In the genomic region with DNA sequence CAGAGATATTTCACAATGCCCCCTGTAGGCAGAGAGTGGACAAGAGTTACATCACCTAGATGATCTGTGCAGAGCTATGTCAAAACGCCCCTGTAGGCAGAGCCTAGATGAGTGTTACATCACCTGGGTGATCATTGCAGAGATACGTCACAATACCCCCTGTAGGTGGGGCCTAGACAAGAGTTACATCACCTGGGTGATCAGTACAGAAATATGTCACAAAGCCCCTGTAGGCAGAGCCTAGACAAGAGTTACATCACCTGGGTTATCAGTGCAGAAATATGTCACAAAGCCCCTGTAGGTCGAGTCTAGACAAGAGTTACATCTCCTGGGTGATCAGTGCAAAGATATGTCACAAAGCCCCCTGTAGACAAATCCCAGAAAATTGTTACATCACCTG, we compare ENCODE assay signal across 7 cellular contexts.
DNase-seq lines count a peak whose midpoint lies in the region; ATAC-seq, FAIRE-seq and TF ChIP-seq lines count a peak whose summit lies in the region.
"Not testable (repeated sequence)": the region's sequence is repeated elsewhere in the genome, so short reads cannot be mapped to it uniquely, and the experiment has no call there.

No MANE protein-coding gene starts in this region.

- not testable (repeated sequence) for H2AFZ ChIP-seq in PC-3 (ENCODE audit: low read length)

- intact Hi-C loops in PC-3 (cut with micrococcal nuclease); left ventricle myocardium superior (cut with micrococcal nuclease); lower lobe of right lung (cut with DNase I); pancreas (cut with DNase I): not testable (repeated sequence)

- H3K9me2 ChIP-seq in PC-3 (replicated peaks; ENCODE audit: low read length): not testable (repeated sequence)

- H3K36me3 ChIP-seq in PC-3 (ENCODE audit: low read depth, low read length); lower lobe of right lung; pancreas: not testable (repeated sequence)

- H3K4me1 Mint-ChIP-seq in activated CD8-positive, alpha-beta memory T cell treated with anti-CD3 and anti-CD28 coated beads, Interleukin-2, amount 10 ng/mL, durations not matched to agents 7 days and 5 days; stimulated activated naive CD8-positive, alpha-beta T cell treated with anti-CD3 and anti-CD28 coated beads, Interleukin-15, amount 100 ng/mL, for 72 hours: not testable (repeated sequence)

- not testable (repeated sequence) for H3K4me3 ChIP-seq in PC-3 (ENCODE audit: low read length); lower lobe of right lung; pancreas

- H3K4me1 ChIP-seq in PC-3 (ENCODE audit: insufficient read depth, low read length); foreskin keratinocyte; lower lobe of right lung; pancreas: not testable (repeated sequence)

- not testable (repeated sequence) for TF ChIP-seq CTCF in PC-3 (conservative IDR thresholded peaks at IDR 0.05; ENCODE audit: low read depth, low read length); foreskin keratinocyte (conservative IDR thresholded peaks at IDR 0.05); lower lobe of right lung (IDR thresholded peaks at IDR 0.05); pancreas (IDR thresholded peaks at IDR 0.05)

- not testable (repeated sequence) for H3K27me3 Mint-ChIP-seq in activated CD8-positive, alpha-beta memory T cell treated with anti-CD3 and anti-CD28 coated beads, Interleukin-2, amount 10 ng/mL, durations not matched to agents 7 days and 5 days; stimulated activated naive CD8-positive, alpha-beta T cell treated with anti-CD3 and anti-CD28 coated beads, Interleukin-15, amount 100 ng/mL, for 72 hours

- H3K27ac Mint-ChIP-seq in activated CD8-positive, alpha-beta memory T cell treated with anti-CD3 and anti-CD28 coated beads, Interleukin-2, amount 10 ng/mL, durations not matched to agents 7 days and 5 days; stimulated activated naive CD8-positive, alpha-beta T cell treated with anti-CD3 and anti-CD28 coated beads, Interleukin-15, amount 100 ng/mL, for 72 hours: not testable (repeated sequence)

- not testable (repeated sequence) for H3K79me2 ChIP-seq in PC-3 (ENCODE audit: low read length)

- H3K4me2 ChIP-seq in PC-3 (ENCODE audit: low read length): not testable (repeated sequence)

- POLR2A ChIA-PET in PC-3 (lab: Charles Lee; ENCODE audit: unreplicated experiment): not testable (repeated sequence)

- H3K27me3 ChIP-seq in PC-3 (ENCODE audit: low read length); foreskin keratinocyte; lower lobe of right lung (ENCODE audit: low read depth); pancreas: not testable (repeated sequence)

- not testable (repeated sequence) for H4K20me1 ChIP-seq in PC-3 (ENCODE audit: low read length)

- not testable (repeated sequence) for DNase-seq in PC-3; activated CD8-positive, alpha-beta memory T cell treated with anti-CD3 and anti-CD28 coated beads, Interleukin-2, amount 10 ng/mL, durations not matched to agents 7 days and 5 days; foreskin keratinocyte; left ventricle myocardium superior; lower lobe of right lung; pancreas; stimulated activated naive CD8-positive, alpha-beta T cell treated with anti-CD3 and anti-CD28 coated beads, Interleukin-15, amount 100 ng/mL, for 72 hours

- WGBS in pancreas, 2 donors: no CpG with 5 or more reads among the region's 3 CpGs

- not testable (repeated sequence) for H3K9ac ChIP-seq in PC-3 (ENCODE audit: low read length)

- not testable (repeated sequence) for FAIRE-seq in pancreas (lab: Jason Lieb, UNC)

- CTCF ChIA-PET in PC-3 (lab: Charles Lee); activated CD8-positive, alpha-beta memory T cell treated with anti-CD3 and anti-CD28 coated beads, Interleukin-2, amount 10 ng/mL, durations not matched to agents 7 days and 5 days (lab: Charles Lee): not testable (repeated sequence)

- not testable (repeated sequence) for BruUV-seq in PC-3 (replicated peaks; lab: Mats Ljungman, UMichigan)

- H3K4me3 Mint-ChIP-seq in activated CD8-positive, alpha-beta memory T cell treated with anti-CD3 and anti-CD28 coated beads, Interleukin-2, amount 10 ng/mL, durations not matched to agents 7 days and 5 days; stimulated activated naive CD8-positive, alpha-beta T cell treated with anti-CD3 and anti-CD28 coated beads, Interleukin-15, amount 100 ng/mL, for 72 hours: not testable (repeated sequence)

- H3F3A ChIP-seq in PC-3 (ENCODE audit: low read length, unreplicated experiment): not testable (repeated sequence)

- ATAC-seq in PC-3 (peak; percentile 35), foreskin keratinocyte (peak; percentile 35), left ventricle myocardium superior (peak; percentile 55), lower lobe of right lung (peak; percentile 58 to 64), pancreas (peak in 3 of 4 donors; percentile 16 to 73 (median 46))
- peak; percentile 33 for ATAC-seq in activated CD8-positive, alpha-beta memory T cell treated with anti-CD3 and anti-CD28 coated beads, Interleukin-2, amount 10 ng/mL, durations not matched to agents 7 days and 5 days
- peak; percentile 44 for ATAC-seq in stimulated activated naive CD8-positive, alpha-beta T cell treated with anti-CD3 and anti-CD28 coated beads, Interleukin-15, amount 100 ng/mL, for 72 hours

- not testable (repeated sequence) for H3K27ac ChIP-seq in PC-3 (ENCODE audit: low read length); foreskin keratinocyte; lower lobe of right lung; pancreas

- H3K36me3 Mint-ChIP-seq in activated CD8-positive, alpha-beta memory T cell treated with anti-CD3 and anti-CD28 coated beads, Interleukin-2, amount 10 ng/mL, durations not matched to agents 7 days and 5 days: not testable (repeated sequence)

- H3K9me3 ChIP-seq in PC-3 (ENCODE audit: low read length); lower lobe of right lung; pancreas: not testable (repeated sequence)

- not testable (repeated sequence) for H3K9me3 Mint-ChIP-seq in activated CD8-positive, alpha-beta memory T cell treated with anti-CD3 and anti-CD28 coated beads, Interleukin-2, amount 10 ng/mL, durations not matched to agents 7 days and 5 days (ENCODE audit: low read depth); stimulated activated naive CD8-positive, alpha-beta T cell treated with anti-CD3 and anti-CD28 coated beads, Interleukin-15, amount 100 ng/mL, for 72 hours
